In genomic region chr2:168587302-168587701, GRCh38 we compare ENCODE assay signal across 17 cellular contexts.
"Had no signal": no experiment of that assay in that cellular context is flagged by ENCODE, and none has a peak within 500 bp of the region (broad histone marks: within the 10 kb centered on the region; RNA-seq: fewer than 3 reads in every experiment).

No MANE protein-coding gene starts in this region.

- H3K9me3 ChIP-seq: ascending aorta, gastrocnemius medialis, heart right ventricle, ovary, spleen, tibial artery had no signal

- ATAC-seq: activated T-cell treated with anti-CD3 and anti-CD28 coated beads, Interleukin-2, amount 50 U/mL, for 72 hours; gastrocnemius medialis; naive thymus-derived CD8-positive, alpha-beta T cell had no signal

- H3K4me3 ChIP-seq: ascending aorta, gastrocnemius medialis, heart right ventricle, ovary, spleen, tibial artery had no signal

- H3K27me3 ChIP-seq: ascending aorta, gastrocnemius medialis, heart right ventricle, ovary, spleen, tibial artery had no signal

- DNase-seq: activated CD4-positive, alpha-beta T cell treated with anti-CD3 and anti-CD28 coated beads, Interleukin-2, amount 50 U/mL, for 4 hours; activated gamma-delta T cell; activated T-cell treated with anti-CD3 and anti-CD28 coated beads, Interleukin-2, amount 50 U/mL, for 72 hours; endodermal cell; gastrocnemius medialis; heart right ventricle; kidney glomerular epithelial cell; mesendoderm; naive thymus-derived CD8-positive, alpha-beta T cell; ovary; spleen; stimulated activated CD8-positive, alpha-beta memory T cell treated with anti-CD3 and anti-CD28 coated beads, Interleukin-4, amount 100 ng/mL, for 48 hours; stimulated activated naive CD4-positive, alpha-beta T cell; SW 1271; tibial artery; WERI-Rb-1 had no signal

- H3K36me3 ChIP-seq: ascending aorta, gastrocnemius medialis, heart right ventricle, ovary, spleen, tibial artery, WERI-Rb-1 had no signal
